Comparison of ENCODE assay signal across 1 cellular context in genomic region chr21:46184625-46185555, GRCh38.
TF ChIP-seq lines count a peak whose summit lies in the region.

No MANE protein-coding gene starts in this region.

TF ChIP-seq in HepG2, 621 proteins besides CTCF, POLR2A, EP300 and RAD21 (continued from another document):
- no peak for TF ChIP-seq ZBTB44 (CRISPR knock-in tag; IDR thresholded peaks at IDR 0.05)
- no peak for TF ChIP-seq SRY (CRISPR knock-in tag; IDR thresholded peaks at IDR 0.05)
- TF ChIP-seq RFX3 (CRISPR knock-in tag; IDR thresholded peaks at IDR 0.05), result no peak
